10 cellular contexts compared by ENCODE assay signal in the genomic region with DNA sequence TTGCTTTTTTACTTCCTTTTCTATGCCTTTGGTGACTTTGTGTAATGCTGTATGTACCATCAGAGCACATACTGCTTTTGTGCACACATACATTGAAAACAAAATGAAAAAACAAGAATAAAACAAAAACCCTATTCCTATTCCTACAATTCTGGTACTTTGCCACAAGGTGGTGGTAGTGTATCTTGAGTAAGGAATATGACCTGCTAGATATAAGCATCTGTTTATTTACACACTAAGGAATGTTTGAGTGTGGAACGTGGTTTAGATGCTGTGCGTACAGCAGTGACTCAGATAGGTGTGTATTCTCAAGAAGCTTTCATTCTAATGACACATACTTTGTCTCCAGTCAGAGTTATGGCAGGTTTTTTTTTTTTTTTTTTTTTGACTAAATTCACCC.
A peak's percentile ranks its signal among the peaks of the same experiment; 100 is the strongest.
DNase-seq lines count a peak whose midpoint lies in the region; ATAC-seq and TF ChIP-seq lines count a peak whose summit lies in the region.
"Had no signal": no experiment of that assay in that cellular context is flagged by ENCODE, and none has a peak within 500 bp of the region (broad histone marks: within the 10 kb centered on the region; RNA-seq: fewer than 3 reads in every experiment).

No MANE protein-coding gene starts in this region.

- no peaks in the 10 kb centered on the region for H3K27me3 ChIP-seq in heart right ventricle
- H3K27me3 ChIP-seq in right atrium auricular region, result no peaks in the 10 kb centered on the region
- no peaks in the 10 kb centered on the region for H3K27me3 ChIP-seq in OCI-LY1 (ENCODE audit: insufficient read depth, low read length)
- H3K27me3 ChIP-seq in fibroblast of lung (ENCODE audit: control insufficient read depth, insufficient read depth, low read length), result no peaks in the 10 kb centered on the region
- H3K27me3 ChIP-seq in upper lobe of right lung, result no peaks in the 10 kb centered on the region

- no peak overlapping the region for H3K9ac ChIP-seq in OCI-LY1 (ENCODE audit: low read length)
- H3K9ac ChIP-seq in fibroblast of lung (ENCODE audit: insufficient read depth, low read length), result no peak overlapping the region

- H3K4me3 ChIP-seq in heart right ventricle (no peak overlapping the region), right atrium auricular region (no peak overlapping the region), OCI-LY1 (ENCODE audit: low read depth, low read length, poor library complexity, severe bottlenecking) (no peak overlapping the region), fibroblast of lung (replicated peaks in 1 of 4; ENCODE audit: control extremely low read depth in 1 of 4, insufficient read depth in 1 of 4, low read depth in 3 of 4, low read length in 4 of 4) (no peak overlapping the region), upper lobe of right lung (no peak overlapping the region)

- H3K79me2 ChIP-seq in OCI-LY1 (ENCODE audit: insufficient read depth, low read length) (no peaks in the 10 kb centered on the region), fibroblast of lung (ENCODE audit: control insufficient read depth, insufficient read depth, low read length) (no peaks in the 10 kb centered on the region)

- no peaks in the 10 kb centered on the region for H4K20me1 ChIP-seq in OCI-LY1 (ENCODE audit: insufficient read depth, low read length)
- H4K20me1 ChIP-seq in fibroblast of lung (ENCODE audit: control insufficient read depth, extremely low read depth, insufficient read depth, low read length), result no peaks in the 10 kb centered on the region

- H3K4me2 ChIP-seq in OCI-LY1 (ENCODE audit: low read length) (no peak overlapping the region), fibroblast of lung (ENCODE audit: extremely low read depth, insufficient read depth, low read length) (no peak overlapping the region)

- H3K36me3 ChIP-seq in heart right ventricle, result no peaks in the 10 kb centered on the region
- no peaks in the 10 kb centered on the region for H3K36me3 ChIP-seq in right atrium auricular region
- H3K36me3 ChIP-seq in OCI-LY1 (ENCODE audit: insufficient read depth, low read length), result no peaks in the 10 kb centered on the region
- H3K36me3 ChIP-seq in fibroblast of lung (ENCODE audit: control insufficient read depth, insufficient read depth, low read length), result no peaks in the 10 kb centered on the region
- no peaks in the 10 kb centered on the region for H3K36me3 ChIP-seq in upper lobe of right lung

- ATAC-seq in heart right ventricle (no peak), upper lobe of right lung (no peak), GM21737 (IDR thresholded peaks at IDR 0.05; ENCODE audit: unreplicated experiment) (no peak)

- TF ChIP-seq CTCF in heart right ventricle (IDR thresholded peaks at IDR 0.05), result peak in 5 of 9 donors; percentile 10 to 49 (median 23)
- peak in 1 of 2 donors; percentile 27 for TF ChIP-seq CTCF in right atrium auricular region (IDR thresholded peaks at IDR 0.05)
- peak; percentile 48 for TF ChIP-seq CTCF in OCI-LY1 (IDR thresholded peaks at IDR 0.05; ENCODE audit: low read length)
- TF ChIP-seq CTCF in fibroblast of lung (conservative IDR thresholded peaks at IDR 0.05 in 1 of 2, IDR thresholded peaks at IDR 0.05 in 1 of 2; ENCODE audit: low read depth in 1 of 2, low read length in 2 of 2), result peak; percentile 7 to 51
- TF ChIP-seq CTCF in upper lobe of right lung (IDR thresholded peaks at IDR 0.05), result peak; percentile 44

- 65 to 76% methylated on average over 2 of the region's 2 CpGs for WGBS in heart right ventricle, 2 donors

- H2AFZ ChIP-seq in OCI-LY1 (ENCODE audit: low read length), result no peak overlapping the region
- H2AFZ ChIP-seq in fibroblast of lung (ENCODE audit: low read length), result no peak overlapping the region

- H3F3A ChIP-seq in OCI-LY1 (ENCODE audit: insufficient read depth, low read length), result no peaks in the 10 kb centered on the region

- no peaks in the 10 kb centered on the region for H3K9me2 ChIP-seq in OCI-LY1 (ENCODE audit: low read depth, low read length)

- DNase-seq in heart right ventricle, result no peak
- DNase-seq in right atrium auricular region (ENCODE audit: low spot score), result no peak
- peak; percentile 40 to 55 for DNase-seq in fibroblast of lung (ENCODE audit: low read depth in 2 of 2)
- DNase-seq in upper lobe of right lung, result no peak
- DNase-seq in NCI-H1930 (lab: John Stamatoyannopoulos, UW), result no peak
- DNase-seq in hypothalamus (lab: John Stamatoyannopoulos, UW), result no peak
- DNase-seq: stimulated activated naive B cell treated with anti-CD40 and anti-IgM and Interleukin-4, amounts not matched to agents 10 μg/mL and 1 μg/mL and 100 μg/mL, for 72 hours; T1000 had no signal

- no peaks in the 10 kb centered on the region for H3K4me1 ChIP-seq in heart right ventricle
- no peaks in the 10 kb centered on the region for H3K4me1 ChIP-seq in right atrium auricular region
- H3K4me1 ChIP-seq in OCI-LY1 (ENCODE audit: insufficient read depth, low read length, severe bottlenecking), result no peaks in the 10 kb centered on the region
- H3K4me1 ChIP-seq in fibroblast of lung (ENCODE audit: control insufficient read depth, extremely low read depth, insufficient read depth, low read length), result no peaks in the 10 kb centered on the region
- no peaks in the 10 kb centered on the region for H3K4me1 ChIP-seq in upper lobe of right lung

- H3K27ac ChIP-seq in heart right ventricle (no peak overlapping the region), right atrium auricular region (no peak overlapping the region), OCI-LY1 (ENCODE audit: low read depth, low read length, poor library complexity, severe bottlenecking) (no peak overlapping the region), fibroblast of lung (ENCODE audit: insufficient read depth, low read length) (no peak overlapping the region), upper lobe of right lung (no peak overlapping the region)

- intact Hi-C loops in heart right ventricle (cut with DNase I), result no loop called here
- intact Hi-C loops in upper lobe of right lung (cut with DNase I), result no loop called here

- H3K9me3 ChIP-seq in heart right ventricle, result peaks cover 0 to 18% (median 9%) of the 10 kb centered on the region in 11 donors
- H3K9me3 ChIP-seq in right atrium auricular region, result peaks cover 0 to 10% of the 10 kb centered on the region in 2 donors
- H3K9me3 ChIP-seq in OCI-LY1 (ENCODE audit: low read length), result no peaks in the 10 kb centered on the region
- no peaks in the 10 kb centered on the region for H3K9me3 ChIP-seq in fibroblast of lung (ENCODE audit: control insufficient read depth, insufficient read depth, low read depth, low read length)
- peaks cover 8% of the 10 kb centered on the region for H3K9me3 ChIP-seq in upper lobe of right lung

Comparison
In these comparisons a context has a peak if more than half of its experiments do, and no peak if none do; other contexts are left out.
1. DNase-seq: peak in fibroblast of lung (2 of 2); none in heart right ventricle (0 of 2), right atrium auricular region (single experiment), upper lobe of right lung (single experiment), NCI-H1930 (0 of 2) and hypothalamus (0 of 51).